Comparison of ENCODE assay signal across 22 cellular contexts in the genomic region with DNA sequence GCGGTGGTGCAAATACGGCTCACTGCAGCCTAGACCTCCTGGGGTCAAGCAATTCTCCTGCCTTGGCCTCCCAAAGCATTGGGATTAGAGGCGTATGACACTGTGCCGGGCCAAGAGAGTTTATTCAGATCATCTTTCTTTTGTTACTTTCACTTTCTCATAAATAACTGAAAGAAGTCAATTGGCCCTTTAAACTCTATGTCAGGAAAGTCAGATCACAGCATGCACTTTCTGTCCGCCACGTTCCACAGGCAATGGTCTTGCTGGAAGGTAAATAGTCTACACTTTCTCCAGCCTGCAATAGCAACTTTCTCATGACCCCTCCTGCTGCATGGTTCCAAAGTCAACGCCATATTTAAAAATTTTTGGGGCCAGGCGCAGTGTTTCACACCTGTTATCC.
"Had no signal": no experiment of that assay in that cellular context is flagged by ENCODE, and none has a peak within 500 bp of the region (broad histone marks: within the 10 kb centered on the region; RNA-seq: fewer than 3 reads in every experiment).

No MANE protein-coding gene starts in this region.

- DNase-seq: Karpas-422, KG1, MG63, NCI-H1092, NCI-H1105 treated with DMSO at 0.1 percent for 48 hours, NCI-H1417 treated with DMSO at 0.1 percent for 48 hours, NCI-H146, NCI-H1694 treated with DMSO at 0.1 percent for 48 hours, NCI-H1930, NCI-H2081, NCI-H2107, NCI-H2227 treated with DMSO at 0.1 percent for 48 hours, NCI-H524, NCI-H526 treated with DMSO at 0.1 percent for 48 hours, NCI-H748 treated with DMSO at 0.1 percent for 48 hours, SHP77, SK-N-SH, SW 1271, T-cell had no signal

- H3K9ac ChIP-seq: SK-N-SH had no signal

- H3K9me2 ChIP-seq: SK-N-SH had no signal

- H3K4me3 ChIP-seq: MG63 had no signal

- FAIRE-seq: HTR-8/SVneo had no signal

- H3K4me2 ChIP-seq: SK-N-SH had no signal

- H3K27ac ChIP-seq: HL-60 had no signal

- H3K36me3 ChIP-seq: MG63 had no signal

- ATAC-seq: Panc1, T-cell had no signal

- H3K9me3 ChIP-seq: MG63, SK-N-SH had no signal

- H3K27me3 ChIP-seq: MG63 had no signal
